9 cellular contexts compared by ENCODE assay signal in the genomic region with DNA sequence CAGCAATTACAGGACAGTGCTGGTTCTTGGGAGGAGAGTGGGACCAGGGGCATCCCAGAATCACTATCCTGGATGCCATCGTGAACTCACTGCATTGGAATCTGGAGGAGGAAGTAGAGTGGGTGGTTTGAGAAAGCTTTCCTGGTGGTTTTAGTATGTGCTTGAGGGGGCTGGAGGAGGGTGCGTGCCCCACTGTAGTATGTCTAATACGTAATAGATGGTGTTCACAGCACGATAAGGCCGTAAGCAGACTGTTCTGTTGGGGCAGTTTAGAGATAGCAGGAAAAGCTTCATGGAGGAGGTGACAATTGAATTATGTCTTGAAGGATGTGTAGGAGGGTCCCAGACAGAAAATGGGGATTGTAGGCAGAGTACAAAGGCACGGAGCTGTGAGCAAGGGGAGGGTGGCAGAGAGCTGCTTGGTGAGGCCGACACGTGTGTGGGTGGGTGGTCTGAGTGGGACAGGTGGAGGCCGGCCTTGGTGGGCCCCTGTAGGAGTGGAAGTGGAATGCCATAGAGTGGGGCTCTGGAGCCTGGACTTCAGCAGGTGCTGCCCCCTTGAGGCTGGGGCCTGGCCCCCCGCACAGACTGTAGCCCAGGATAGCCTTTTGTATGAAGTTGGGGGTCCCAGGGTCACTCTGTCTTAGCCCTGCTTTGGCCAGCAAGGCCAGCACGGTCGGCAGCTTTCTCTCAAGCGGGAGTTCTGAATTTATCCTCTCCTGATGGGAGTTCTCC. TPM values are rescaled to one million over a fixed set of nuclear protein-coding genes. Genes with fewer than 3 reads are reported as not detected.
DNase-seq lines count a peak whose midpoint lies in the region; TF ChIP-seq lines count a peak whose summit lies in the region.
"Had no signal": no experiment of that assay in that cellular context is flagged by ENCODE, and none has a peak within 500 bp of the region (broad histone marks: within the 10 kb centered on the region; RNA-seq: fewer than 3 reads in every experiment).

No MANE protein-coding gene starts in this region.

- in situ Hi-C loops in G401 (cut with HindIII; ENCODE audit: low sequenced_read_pairs) = no loop called here

- H3K9me3 Mint-ChIP-seq in endothelial cell (ENCODE audit: unreplicated experiment) = no peaks in the 10 kb centered on the region
- H3K9me3 Mint-ChIP-seq in progenitor cell of endocrine pancreas (ENCODE audit: low read depth) = no peaks in the 10 kb centered on the region
- H3K9me3 Mint-ChIP-seq: activated B cell treated with CpG ODN at 0.5 μM for 24 hours had no signal

- no peaks in the 10 kb centered on the region for H3K36me3 Mint-ChIP-seq in endothelial cell (ENCODE audit: low read depth, unreplicated experiment)
- H3K36me3 Mint-ChIP-seq in progenitor cell of endocrine pancreas (ENCODE audit: insufficient read depth) = no peaks in the 10 kb centered on the region

- peaks cover 5% of the 10 kb centered on the region for H3K4me1 Mint-ChIP-seq in endothelial cell (ENCODE audit: unreplicated experiment)
- H3K4me1 Mint-ChIP-seq in progenitor cell of endocrine pancreas (ENCODE audit: low read depth) = peaks cover 5% of the 10 kb centered on the region

- H3K27me3 Mint-ChIP-seq in endothelial cell (ENCODE audit: unreplicated experiment) (peaks cover 4% of the 10 kb centered on the region), progenitor cell of endocrine pancreas (peaks cover 2% of the 10 kb centered on the region)
- H3K27me3 Mint-ChIP-seq: activated B cell treated with CpG ODN at 0.5 μM for 24 hours had no signal

- H3K4me3 Mint-ChIP-seq in endothelial cell (ENCODE audit: unreplicated experiment) (no peak overlapping the region), progenitor cell of endocrine pancreas (ENCODE audit: low read depth) (no peak overlapping the region)
- H3K4me3 Mint-ChIP-seq: activated B cell treated with CpG ODN at 0.5 μM for 24 hours had no signal

- DNase-seq in EH (ENCODE audit: low read depth) = peak; percentile 75
- DNase-seq in NCI-H226 = peak; percentile 91
- peak; percentile 43 for DNase-seq in endothelial cell (ENCODE audit: low spot score)
- no peak for DNase-seq in progenitor cell of endocrine pancreas (ENCODE audit: low spot score, unreplicated experiment)
- no peak for DNase-seq in NCI-H69 (lab: John Stamatoyannopoulos, UW)
- no peak for DNase-seq in NK-92 (lab: John Stamatoyannopoulos, UW; ENCODE audit: unreplicated experiment)
- no peak for DNase-seq in occipital lobe (lab: John Stamatoyannopoulos, UW)
- no peak for DNase-seq in G401 (ENCODE audit: low spot score)
- DNase-seq: activated B cell treated with CpG ODN at 0.5 μM for 24 hours had no signal

- peak overlapping the region; percentile 71 for H3K27ac Mint-ChIP-seq in endothelial cell (ENCODE audit: unreplicated experiment)
- H3K27ac Mint-ChIP-seq in progenitor cell of endocrine pancreas = no peak overlapping the region
- H3K27ac Mint-ChIP-seq: activated B cell treated with CpG ODN at 0.5 μM for 24 hours had no signal

- TF ChIP-seq CTCF in endothelial cell (IDR thresholded peaks at IDR 0.05; ENCODE audit: unreplicated experiment) (peak; percentile 34), progenitor cell of endocrine pancreas (IDR thresholded peaks at IDR 0.05; ENCODE audit: unreplicated experiment) (peak; percentile 36)

RNA-seq across cellular contexts. Expression of gene IL6R, which starts 37.0 kb away (rescaled TPM):
- 1.0 TPM for total RNA-seq in endothelial cell (ENCODE audit: unreplicated experiment)
- total RNA-seq in progenitor cell of endocrine pancreas = 2.0 and 3.1 TPM in 2 replicates
- 2.8 TPM for total RNA-seq in occipital lobe
- total RNA-seq in G401 (2014; rRNA removed; shearing (Covaris generic)) = 4.7 and 44.7 TPM in 2 replicates

RNA-seq across cellular contexts. Expression of gene TDRD10, which starts 59.8 kb away (rescaled TPM):
- total RNA-seq in endothelial cell (ENCODE audit: unreplicated experiment) (27.8 TPM), progenitor cell of endocrine pancreas (not detected in 2 replicates), occipital lobe (0.16 TPM)
- 0.17 TPM in 1 of 2 replicates, not detected in the other for total RNA-seq in G401 (2014; rRNA removed; shearing (Covaris generic))
- total RNA-seq: activated B cell treated with CpG ODN at 0.5 μM for 24 hours had no signal

Comparison
In these comparisons a context has a peak if more than half of its experiments do, and no peak if none do; other contexts are left out.
1. DNase-seq: peak in EH (single experiment), NCI-H226 (single experiment) and endothelial cell (single experiment); none in progenitor cell of endocrine pancreas (single experiment), NCI-H69 (single experiment), NK-92 (single experiment), occipital lobe (single experiment) and G401 (single experiment).
2. RNA of gene TDRD10, which starts 59.8 kb away (total RNA-seq): 27.8 TPM in endothelial cell (single experiment); 0.17 TPM in G401, 0.16 TPM in occipital lobe (single experiment) and not detected in progenitor cell of endocrine pancreas; every median in the first group is over 10 times any median in the second.